9 cellular contexts compared by ENCODE assay signal in genomic region chr1:207316622-207317510, GRCh38. TPM values are rescaled to one million over a fixed set of nuclear protein-coding genes. Genes with fewer than 3 reads are reported as not detected.
DNase-seq lines count a peak whose midpoint lies in the region; ATAC-seq and TF ChIP-seq lines count a peak whose summit lies in the region.
"Had no signal": no experiment of that assay in that cellular context is flagged by ENCODE, and none has a peak within 500 bp of the region (broad histone marks: within the 10 kb centered on the region; RNA-seq: fewer than 3 reads in every experiment).

No MANE protein-coding gene starts in this region.

- no peak for TF ChIP-seq POLR2A in HCT116 (IDR thresholded peaks at IDR 0.05; ENCODE audit: borderline replicate concordance, extremely low read depth, insufficient read depth, insufficient read length)

- RAD21 ChIA-PET in HCT116 (lab: Charles Lee; ENCODE audit: low non-redundant PET in 1 of 2, low total read pairs in 2 of 2, uncharacterized antibody in 2 of 2, unreplicated experiment in 2 of 2): no interaction called here

- H2AFZ ChIP-seq in HCT116 (ENCODE audit: low read depth, low read length, poor library complexity, severe bottlenecking) (no peak overlapping the region), PC-3 (ENCODE audit: low read length) (no peak overlapping the region)

- H3K9me2 ChIP-seq in HCT116 (ENCODE audit: insufficient read depth) (no peaks in the 10 kb centered on the region), PC-3 (replicated peaks; ENCODE audit: low read length) (no peaks in the 10 kb centered on the region)

- no peaks in the 10 kb centered on the region for H3K79me2 ChIP-seq in HCT116 (ENCODE audit: insufficient read depth, low read length)
- H3K79me2 ChIP-seq in PC-3 (ENCODE audit: low read length): peaks cover 2% of the 10 kb centered on the region

- H3K4me2 ChIP-seq in HCT116 (ENCODE audit: low read length) (peak overlapping the region; percentile 36), PC-3 (ENCODE audit: low read length) (peak overlapping the region; percentile 70)

- intact Hi-C loops in HCT116 (cut with micrococcal nuclease): no loop called here
- intact Hi-C loops in PC-3 (cut with micrococcal nuclease): loop anchor here (1.0 to 2.0 kb wide), 2 partner anchors 34 to 58 kb away; no protein-coding TSS in a partner anchor

- CTCF ChIA-PET in HCT116 (lab: Charles Lee) (no interaction called here), PC-3 (lab: Charles Lee) (interaction anchor here (0.6 kb wide), 1 partner anchor 241 kb away, joined by 4 read pairs; no protein-coding TSS in a partner anchor)

- H3K4me1 ChIP-seq in HCT116 (ENCODE audit: control insufficient read depth in 1 of 2, insufficient read depth in 2 of 2, low read length in 2 of 2) (peaks cover 9 to 26% of the 10 kb centered on the region in 2 experiments; a peak in 3 of 4 replicates), PC-3 (ENCODE audit: insufficient read depth, low read length) (peaks cover 50% of the 10 kb centered on the region)

- H3K4me3 ChIP-seq in HCT116 (replicated peaks in 1 of 2; ENCODE audit: low read depth in 1 of 2, low read length in 2 of 2) (no peak overlapping the region), PC-3 (ENCODE audit: low read length) (peak overlapping the region; percentile 12; the same call in 1 of the 2 replicates), fibroblast of pulmonary artery (replicated peaks; ENCODE audit: low read depth, low read length) (no peak overlapping the region), skin epidermis (no peak overlapping the region)

- ATAC-seq in HCT116 (no peak), PC-3 (peak; percentile 33), HG02759 (IDR thresholded peaks at IDR 0.05; ENCODE audit: unreplicated experiment) (no peak)
- ATAC-seq: activated CD8-positive, alpha-beta T cell treated with anti-CD3 and anti-CD28 coated beads for 36 hours had no signal

- H3K27ac ChIP-seq in HCT116 (ENCODE audit: low read depth, low read length) (no peak overlapping the region), PC-3 (ENCODE audit: low read length) (peak overlapping the region; percentile 87), skin epidermis (peak overlapping the region in 17 of 21 experiments; percentile 25 to 99 (median 52))

- no peak overlapping the region for H3K9ac ChIP-seq in HCT116 (ENCODE audit: low read length)
- peak overlapping the region; percentile 44 for H3K9ac ChIP-seq in PC-3 (ENCODE audit: low read length)

- DNase-seq in HCT116 (ENCODE audit: low read depth, low spot score) (peak; percentile 56), PC-3 (peak; percentile 100), fibroblast of pulmonary artery (ENCODE audit: low read depth) (peak; percentile 21), NCI-H345 (lab: John Stamatoyannopoulos, UW) (no peak), NCI-H1092 (lab: John Stamatoyannopoulos, UW) (no peak), NCI-H526 treated with DMSO at 0.1 percent for 48 hours (lab: John Stamatoyannopoulos, UW) (no peak)
- DNase-seq: activated CD8-positive, alpha-beta T cell treated with anti-CD3 and anti-CD28 coated beads for 36 hours had no signal

- H3K9me3 ChIP-seq in HCT116 (ENCODE audit: control insufficient read depth in 1 of 2, insufficient read depth in 1 of 2, low read depth in 1 of 2, low read length in 2 of 2) (no peaks in the 10 kb centered on the region), PC-3 (ENCODE audit: low read length) (no peaks in the 10 kb centered on the region)

- H3K27me3 ChIP-seq in HCT116 (ENCODE audit: insufficient read depth, low read length): no peaks in the 10 kb centered on the region
- no peaks in the 10 kb centered on the region for H3K27me3 ChIP-seq in PC-3 (ENCODE audit: low read length)

- POLR2A ChIA-PET in HCT116 (lab: Charles Lee) (no interaction called here), PC-3 (lab: Charles Lee; ENCODE audit: unreplicated experiment) (interaction anchor here (0.6 kb wide), 1 partner anchor 737 kb away, joined by 3 read pairs; no protein-coding TSS in a partner anchor)

- peaks cover 6% of the 10 kb centered on the region for H3F3A ChIP-seq in PC-3 (ENCODE audit: low read length, unreplicated experiment)

- TF ChIP-seq CTCF in HCT116 (IDR thresholded peaks at IDR 0.05 in 2 of 3, conservative IDR thresholded peaks at IDR 0.05 in 1 of 3; ENCODE audit: borderline replicate concordance in 1 of 3, insufficient read depth in 1 of 3, low read depth in 2 of 3, low read length in 2 of 3) (no peak), PC-3 (conservative IDR thresholded peaks at IDR 0.05; ENCODE audit: low read depth, low read length) (no peak), fibroblast of pulmonary artery (IDR thresholded peaks at IDR 0.05; ENCODE audit: low read length, missing control alignments) (no peak)

- H3K36me3 ChIP-seq in HCT116 (ENCODE audit: control insufficient read depth in 1 of 2, insufficient read depth in 2 of 2, low read length in 2 of 2) (no peaks in the 10 kb centered on the region), PC-3 (ENCODE audit: low read depth, low read length) (no peaks in the 10 kb centered on the region)

- no TSS peak for BruUV-seq in HCT116 (replicated peaks; lab: Mats Ljungman, UMichigan)
- BruUV-seq in PC-3 (replicated peaks; lab: Mats Ljungman, UMichigan): no TSS peak

- H4K20me1 ChIP-seq in HCT116 (ENCODE audit: insufficient read depth) (no peaks in the 10 kb centered on the region), PC-3 (ENCODE audit: low read length) (peaks cover 2% of the 10 kb centered on the region)

- peak; percentile 27; the same call in 1 of the 2 replicates for TF ChIP-seq RAD21 in HCT116 (IDR thresholded peaks at IDR 0.05; ENCODE audit: low read depth)

TF ChIP-seq in HCT116, 20 proteins besides CTCF, POLR2A, EP300 and RAD21 (continues in another document):
- TF ChIP-seq, protein P1, sequence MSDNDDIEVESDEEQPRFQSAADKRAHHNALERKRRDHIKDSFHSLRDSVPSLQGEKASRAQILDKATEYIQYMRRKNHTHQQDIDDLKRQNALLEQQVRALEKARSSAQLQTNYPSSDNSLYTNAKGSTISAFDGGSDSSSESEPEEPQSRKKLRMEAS (IDR thresholded peaks at IDR 0.05): peak; percentile 99
- peak; percentile 53; the same call in 1 of the 2 replicates for TF ChIP-seq SIN3A (IDR thresholded peaks at IDR 0.05; ENCODE audit: low read depth)
- TF ChIP-seq SP1 (IDR thresholded peaks at IDR 0.05; ENCODE audit: low read depth): peak; percentile 90
- TF ChIP-seq ZNF274 (IDR thresholded peaks at IDR 0.05; ENCODE audit: low read depth, low read length): no peak
- peak; percentile 92 for TF ChIP-seq ATF3 (IDR thresholded peaks at IDR 0.05)
- TF ChIP-seq ZFX (IDR thresholded peaks at IDR 0.05): no peak
- no peak for TF ChIP-seq FOSL1 (IDR thresholded peaks at IDR 0.05; ENCODE audit: low read depth)
- TF ChIP-seq CEBPB (IDR thresholded peaks at IDR 0.05; ENCODE audit: low read depth): peak; percentile 98
- TF ChIP-seq, protein P2, sequence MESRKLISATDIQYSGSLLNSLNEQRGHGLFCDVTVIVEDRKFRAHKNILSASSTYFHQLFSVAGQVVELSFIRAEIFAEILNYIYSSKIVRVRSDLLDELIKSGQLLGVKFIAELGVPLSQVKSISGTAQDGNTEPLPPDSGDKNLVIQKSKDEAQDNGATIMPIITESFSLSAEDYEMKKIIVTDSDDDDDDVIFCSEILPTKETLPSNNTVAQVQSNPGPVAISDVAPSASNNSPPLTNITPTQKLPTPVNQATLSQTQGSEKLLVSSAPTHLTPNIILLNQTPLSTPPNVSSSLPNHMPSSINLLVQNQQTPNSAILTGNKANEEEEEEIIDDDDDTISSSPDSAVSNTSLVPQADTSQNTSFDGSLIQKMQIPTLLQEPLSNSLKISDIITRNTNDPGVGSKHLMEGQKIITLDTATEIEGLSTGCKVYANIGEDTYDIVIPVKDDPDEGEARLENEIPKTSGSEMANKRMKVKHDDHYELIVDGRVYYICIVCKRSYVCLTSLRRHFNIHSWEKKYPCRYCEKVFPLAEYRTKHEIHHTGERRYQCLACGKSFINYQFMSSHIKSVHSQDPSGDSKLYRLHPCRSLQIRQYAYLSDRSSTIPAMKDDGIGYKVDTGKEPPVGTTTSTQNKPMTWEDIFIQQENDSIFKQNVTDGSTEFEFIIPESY (IDR thresholded peaks at IDR 0.05; ENCODE audit: extremely low read depth, insufficient replicate concordance, low read length): no peak
- TF ChIP-seq EGR1 (IDR thresholded peaks at IDR 0.05; ENCODE audit: low read depth): no peak
- TF ChIP-seq, protein P3, sequence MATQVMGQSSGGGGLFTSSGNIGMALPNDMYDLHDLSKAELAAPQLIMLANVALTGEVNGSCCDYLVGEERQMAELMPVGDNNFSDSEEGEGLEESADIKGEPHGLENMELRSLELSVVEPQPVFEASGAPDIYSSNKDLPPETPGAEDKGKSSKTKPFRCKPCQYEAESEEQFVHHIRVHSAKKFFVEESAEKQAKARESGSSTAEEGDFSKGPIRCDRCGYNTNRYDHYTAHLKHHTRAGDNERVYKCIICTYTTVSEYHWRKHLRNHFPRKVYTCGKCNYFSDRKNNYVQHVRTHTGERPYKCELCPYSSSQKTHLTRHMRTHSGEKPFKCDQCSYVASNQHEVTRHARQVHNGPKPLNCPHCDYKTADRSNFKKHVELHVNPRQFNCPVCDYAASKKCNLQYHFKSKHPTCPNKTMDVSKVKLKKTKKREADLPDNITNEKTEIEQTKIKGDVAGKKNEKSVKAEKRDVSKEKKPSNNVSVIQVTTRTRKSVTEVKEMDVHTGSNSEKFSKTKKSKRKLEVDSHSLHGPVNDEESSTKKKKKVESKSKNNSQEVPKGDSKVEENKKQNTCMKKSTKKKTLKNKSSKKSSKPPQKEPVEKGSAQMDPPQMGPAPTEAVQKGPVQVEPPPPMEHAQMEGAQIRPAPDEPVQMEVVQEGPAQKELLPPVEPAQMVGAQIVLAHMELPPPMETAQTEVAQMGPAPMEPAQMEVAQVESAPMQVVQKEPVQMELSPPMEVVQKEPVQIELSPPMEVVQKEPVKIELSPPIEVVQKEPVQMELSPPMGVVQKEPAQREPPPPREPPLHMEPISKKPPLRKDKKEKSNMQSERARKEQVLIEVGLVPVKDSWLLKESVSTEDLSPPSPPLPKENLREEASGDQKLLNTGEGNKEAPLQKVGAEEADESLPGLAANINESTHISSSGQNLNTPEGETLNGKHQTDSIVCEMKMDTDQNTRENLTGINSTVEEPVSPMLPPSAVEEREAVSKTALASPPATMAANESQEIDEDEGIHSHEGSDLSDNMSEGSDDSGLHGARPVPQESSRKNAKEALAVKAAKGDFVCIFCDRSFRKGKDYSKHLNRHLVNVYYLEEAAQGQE (IDR thresholded peaks at IDR 0.05; ENCODE audit: low read depth): no peak
- no peak for TF ChIP-seq EZH2 (IDR thresholded peaks at IDR 0.05)
- TF ChIP-seq POLR2AphosphoS5 (IDR thresholded peaks at IDR 0.05; ENCODE audit: low read depth, low read length): peak; percentile 63
- TF ChIP-seq CBX3 (IDR thresholded peaks at IDR 0.05; ENCODE audit: low read depth): peak; percentile 99

RNA-seq across cellular contexts. Expression of gene CD55, which starts 4.6 kb away (rescaled TPM):
- 75.4 TPM for total RNA-seq in HCT116 (2021; ENCODE audit: unreplicated experiment)
- 76.9 and 86.9 TPM in 2 replicates for polyA plus RNA-seq in HCT116 (2012)
- total RNA-seq in PC-3 (2014; rRNA removed): 101 and 108 TPM in 2 replicates

Comparison
In these comparisons a context has a peak if more than half of its experiments do, and no peak if none do; other contexts are left out.
1. DNase-seq: peak in HCT116 (single experiment), PC-3 (single experiment) and fibroblast of pulmonary artery (single experiment); none in NCI-H345 (single experiment), NCI-H1092 (single experiment) and NCI-H526 treated with DMSO at 0.1 percent for 48 hours (single experiment).